Comparison of ENCODE assay signal across 8 cellular contexts in genomic region chrX:11758400-11759171, GRCh38. TPM values are rescaled to one million over a fixed set of nuclear protein-coding genes. Genes with fewer than 3 reads are reported as not detected.
DNase-seq lines count a peak whose midpoint lies in the region; ATAC-seq, FAIRE-seq and TF ChIP-seq lines count a peak whose summit lies in the region.

No MANE protein-coding gene starts in this region.

- no peaks in the 10 kb centered on the region for H3K27me3 ChIP-seq in keratinocyte (ENCODE audit: control insufficient read depth, extremely low read depth, insufficient read depth, low read length)

- H3K9ac ChIP-seq in keratinocyte (ENCODE audit: control insufficient read depth, extremely low read depth, insufficient read depth, low read length) = peak overlapping the region; percentile 91

- H3K27ac ChIP-seq in 22Rv1 (peak overlapping the region; percentile 84), caudate nucleus (ENCODE audit: low read depth, low read length) (peak overlapping the region; percentile 76), keratinocyte (ENCODE audit: control insufficient read depth, insufficient read depth, low read length) (peak overlapping the region; percentile 83)

- ATAC-seq in GM18511 (IDR thresholded peaks at IDR 0.05; ENCODE audit: unreplicated experiment) = peak; percentile 36
- peak; percentile 43 for ATAC-seq in HG03039 (IDR thresholded peaks at IDR 0.05; ENCODE audit: unreplicated experiment)

- DNase-seq in NCI-H2227 (lab: John Stamatoyannopoulos, UW; ENCODE audit: unreplicated experiment) = peak; percentile 96
- peak; percentile 76 for DNase-seq in activated CD4-positive, CD25-positive, alpha-beta regulatory T cell treated with anti-CD3 and anti-CD28 coated beads, Interleukin-2, amount 50 U/mL, for 16 hours (ENCODE audit: low read depth, low spot score)
- peak in 60 of 61 donors; percentile 24 to 88 (median 71) for DNase-seq in caudate nucleus (lab: John Stamatoyannopoulos, UW)
- peak; percentile 11 for DNase-seq in keratinocyte (ENCODE audit: low read depth, low spot score)
- DNase-seq in stimulated activated CD4-positive, alpha-beta T cell treated with anti-CD3 and anti-CD28 coated beads, Interleukin-12 subunit alpha, Interleukin-12 subunit beta, amount 100 ng/mL, for 4 hours = peak; percentile 81

- no peaks in the 10 kb centered on the region for H3K9me3 ChIP-seq in keratinocyte (ENCODE audit: control insufficient read depth, low read depth, low read length)

- peak overlapping the region; percentile 84 for H2AFZ ChIP-seq in keratinocyte (ENCODE audit: control insufficient read depth, low read length)

- H3K36me3 ChIP-seq in keratinocyte (ENCODE audit: control insufficient read depth in 2 of 2, extremely low read depth in 1 of 2, insufficient read depth in 2 of 2, low read length in 2 of 2) = no peaks in the 10 kb centered on the region

- FAIRE-seq in keratinocyte (lab: Jason Lieb, UNC) = no peak

- TF ChIP-seq CTCF in 22Rv1 (IDR thresholded peaks at IDR 0.05) (peak; percentile 82), keratinocyte (optimal IDR thresholded peaks at IDR 0.05 in 1 of 3, IDR thresholded peaks at IDR 0.05 in 1 of 3, conservative IDR thresholded peaks at IDR 0.05 in 1 of 3; ENCODE audit: extremely low read depth in 1 of 3, insufficient read depth in 2 of 3, low read length in 3 of 3) (peak in 2 of 3 experiments; percentile 61 to 66)

- H3K4me3 ChIP-seq in keratinocyte (ENCODE audit: control insufficient read depth in 2 of 3, extremely low read depth in 1 of 3, insufficient read depth in 2 of 3, low read depth in 1 of 3, low read length in 3 of 3) = peak overlapping the region; percentile 58 to 80 (median 75)

- peak overlapping the region; percentile 77 for H3K4me2 ChIP-seq in keratinocyte (ENCODE audit: control insufficient read depth, extremely low read depth, insufficient read depth, low read depth, low read length)

- H3K4me1 ChIP-seq in keratinocyte (ENCODE audit: control insufficient read depth, extremely low read depth, insufficient read depth, low read length) = peaks cover 5% of the 10 kb centered on the region

- dilution Hi-C loops in keratinocyte (cut with MboI; ENCODE audit: extremely low pct_ligation_motif_present, low sequenced_read_pairs) = no loop called here

- no peaks in the 10 kb centered on the region for H3K79me2 ChIP-seq in keratinocyte (ENCODE audit: control insufficient read depth, insufficient read depth, low read length)

- H4K20me1 ChIP-seq in keratinocyte (ENCODE audit: control insufficient read depth, extremely low read depth, insufficient read depth, low read length) = no peaks in the 10 kb centered on the region

- no peaks in the 10 kb centered on the region for H3K9me1 ChIP-seq in keratinocyte (ENCODE audit: control insufficient read depth, extremely low read depth, insufficient read depth, low read length)

RNA-seq across cellular contexts. Expression of gene MSL3, which starts 0.5 kb away (rescaled TPM):
- polyA plus RNA-seq in keratinocyte = 24.3 to 30.7 TPM (median 26.9 TPM) in 3 replicates
- polyA plus RNA-seq in keratinocyte (2011; ENCODE audit: low read depth) = 74.3 TPM
- 20.8 and 27.4 TPM in 2 replicates for polyA plus RNA-seq in keratinocyte (2011; cell fraction: cytosol; rRNA removed)
- 44.0 and 46.8 TPM in 2 replicates for polyA plus RNA-seq in keratinocyte (2011; cell fraction: nucleus; rRNA removed)
- 15.5 and 16.5 TPM in 2 replicates for polyA plus RNA-seq in keratinocyte (2012; ENCODE audit: low replicate concordance)
- polyA minus RNA-seq in keratinocyte = 14.9 to 22.9 TPM (median 18.1 TPM) in 3 replicates
- 17.8 TPM for polyA minus RNA-seq in keratinocyte (2011; cell fraction: cytosol; rRNA and poly(A)+ RNA removed)
- polyA minus RNA-seq in keratinocyte (2011; cell fraction: nucleus; rRNA and poly(A)+ RNA removed) = 8.5 and 13.1 TPM in 2 replicates

Comparison
In these comparisons a context has a peak if more than half of its experiments do, and no peak if none do; other contexts are left out.
1. Peak in every context shown above with its lines: DNase-seq, ATAC-seq, H3K4me3 ChIP-seq and H3K27ac ChIP-seq.
2. DNase-seq: peak in every context shown above with its lines; median percentile 96 in NCI-H2227; 81 in stimulated activated CD4-positive, alpha-beta T cell treated with anti-CD3 and anti-CD28 coated beads, Interleukin-12 subunit alpha, Interleukin-12 subunit beta, amount 100 ng/mL, for 4 hours; 76 in activated CD4-positive, CD25-positive, alpha-beta regulatory T cell treated with anti-CD3 and anti-CD28 coated beads, Interleukin-2, amount 50 U/mL, for 16 hours; 71 in caudate nucleus; 11 in keratinocyte.